Comparison of ENCODE assay signal across 21 cellular contexts in genomic region chr10:116216676-116217075, GRCh38. TPM values are rescaled to one million over a fixed set of nuclear protein-coding genes. Genes with fewer than 3 reads are reported as not detected.
"Had no signal": no experiment of that assay in that cellular context is flagged by ENCODE, and none has a peak within 500 bp of the region (broad histone marks: within the 10 kb centered on the region; RNA-seq: fewer than 3 reads in every experiment).

No MANE protein-coding gene starts in this region.

- H3K27ac ChIP-seq: gastrocnemius medialis, neutrophil, pancreas, upper lobe of right lung had no signal

- H3K9me3 Mint-ChIP-seq: activated naive CD4-positive, alpha-beta T cell treated with anti-CD3 and anti-CD28 coated beads, Interleukin-2, amount 10 ng/mL, durations not matched to agents 7 days and 5 days; activated naive CD8-positive, alpha-beta T cell treated with anti-CD3 and anti-CD28 coated beads, Interleukin-2, amount 50 U/mL, for 24 hours; T-helper 1 cell treated with Interleukin-12 subunit alpha and Interleukin-12 subunit beta and Interleukin-4 antibody, amounts not matched to agents 30 μg/mL and 1 μg/mL, for 36 hours had no signal

- H3K27me3 Mint-ChIP-seq: activated naive CD4-positive, alpha-beta T cell treated with anti-CD3 and anti-CD28 coated beads, Interleukin-2, amount 10 ng/mL, durations not matched to agents 7 days and 5 days; activated naive CD8-positive, alpha-beta T cell treated with anti-CD3 and anti-CD28 coated beads, Interleukin-2, amount 50 U/mL, for 24 hours had no signal

- H3K4me3 Mint-ChIP-seq: activated naive CD4-positive, alpha-beta T cell treated with anti-CD3 and anti-CD28 coated beads, Interleukin-2, amount 10 ng/mL, durations not matched to agents 7 days and 5 days; activated naive CD8-positive, alpha-beta T cell treated with anti-CD3 and anti-CD28 coated beads, Interleukin-2, amount 50 U/mL, for 24 hours; natural killer cell; T-helper 1 cell treated with Interleukin-12 subunit alpha and Interleukin-12 subunit beta and Interleukin-4 antibody, amounts not matched to agents 30 μg/mL and 1 μg/mL, for 36 hours had no signal

- H3K4me1 ChIP-seq: gastrocnemius medialis, pancreas, upper lobe of right lung had no signal

- H3K27ac Mint-ChIP-seq: activated naive CD4-positive, alpha-beta T cell treated with anti-CD3 and anti-CD28 coated beads, Interleukin-2, amount 10 ng/mL, durations not matched to agents 7 days and 5 days; activated naive CD8-positive, alpha-beta T cell treated with anti-CD3 and anti-CD28 coated beads, Interleukin-2, amount 50 U/mL, for 24 hours; natural killer cell; T-helper 1 cell treated with Interleukin-12 subunit alpha and Interleukin-12 subunit beta and Interleukin-4 antibody, amounts not matched to agents 30 μg/mL and 1 μg/mL, for 36 hours had no signal

- H3K27me3 ChIP-seq: gastrocnemius medialis, neutrophil, pancreas, upper lobe of right lung had no signal

- H3K4me3 ChIP-seq: gastrocnemius medialis, pancreas, upper lobe of right lung had no signal

- H3K36me3 Mint-ChIP-seq: activated naive CD4-positive, alpha-beta T cell treated with anti-CD3 and anti-CD28 coated beads, Interleukin-2, amount 10 ng/mL, durations not matched to agents 7 days and 5 days; natural killer cell had no signal

- DNase-seq: activated CD4-positive, alpha-beta T cell treated with anti-CD3 and anti-CD28 coated beads, Interleukin-2, amount 50 U/mL, for 1 hour; activated CD8-positive, alpha-beta memory T cell treated with anti-CD3 and anti-CD28 coated beads for 24 hours; activated CD8-positive, alpha-beta memory T cell treated with anti-CD3 and anti-CD28 coated beads, Interleukin-2, amount 50 U/mL, for 48 hours; activated effector memory CD4-positive, alpha-beta T cell treated with Interleukin-2 at 50 U/mL for 16 hours; activated naive CD4-positive, alpha-beta T cell treated with anti-CD3 and anti-CD28 coated beads, Interleukin-2, amount 10 ng/mL, durations not matched to agents 7 days and 5 days; activated naive CD8-positive, alpha-beta T cell treated with anti-CD3 and anti-CD28 coated beads, Interleukin-2, amount 50 U/mL, for 24 hours; activated T-cell treated with anti-CD3 and anti-CD28 coated beads, Interleukin-2, amount 50 U/mL, for 48 hours; cerebellar nuclear complex; cortex of kidney; gastrocnemius medialis; natural killer cell; pancreas; stimulated activated CD4-positive, alpha-beta T cell treated with anti-CD3 and anti-CD28 coated beads, Interleukin-12 subunit alpha, Interleukin-12 subunit beta, amount 100 ng/mL, for 4 hours; stimulated activated CD4-positive, alpha-beta T cell treated with anti-CD3 and anti-CD28 coated beads, Interleukin-1b, Interleukin-23, amount 100 ng/mL, for 48 hours; stimulated activated CD8-positive, alpha-beta memory T cell treated with anti-CD3 and anti-CD28 coated beads, Interleukin-4, amount 100 ng/mL, for 48 hours; stimulated activated naive CD4-positive, alpha-beta T cell; upper lobe of right lung had no signal

- H3K9me3 ChIP-seq: gastrocnemius medialis, neutrophil, pancreas, upper lobe of right lung had no signal

- H3K36me3 ChIP-seq: gastrocnemius medialis, neutrophil, pancreas, upper lobe of right lung had no signal

- ATAC-seq: activated CD4-positive, CD25-positive, alpha-beta regulatory T cell treated with anti-CD3 and anti-CD28 coated beads, Interleukin-2, amount 50 U/mL, for 24 hours; activated naive CD8-positive, alpha-beta T cell treated with anti-CD3 and anti-CD28 coated beads, Interleukin-2, amount 50 U/mL, for 24 hours; gastrocnemius medialis; natural killer cell; upper lobe of right lung had no signal

- H3K4me1 Mint-ChIP-seq: activated naive CD4-positive, alpha-beta T cell treated with anti-CD3 and anti-CD28 coated beads, Interleukin-2, amount 10 ng/mL, durations not matched to agents 7 days and 5 days; activated naive CD8-positive, alpha-beta T cell treated with anti-CD3 and anti-CD28 coated beads, Interleukin-2, amount 50 U/mL, for 24 hours; natural killer cell had no signal

RNA-seq across cellular contexts. Expression of gene GFRA1, which starts 56.3 kb away (rescaled TPM):
- total RNA-seq: natural killer cell had no signal
- polyA plus RNA-seq: keratinocyte had no signal
